Comparison of ENCODE assay signal across 2 cellular contexts in the genomic region with DNA sequence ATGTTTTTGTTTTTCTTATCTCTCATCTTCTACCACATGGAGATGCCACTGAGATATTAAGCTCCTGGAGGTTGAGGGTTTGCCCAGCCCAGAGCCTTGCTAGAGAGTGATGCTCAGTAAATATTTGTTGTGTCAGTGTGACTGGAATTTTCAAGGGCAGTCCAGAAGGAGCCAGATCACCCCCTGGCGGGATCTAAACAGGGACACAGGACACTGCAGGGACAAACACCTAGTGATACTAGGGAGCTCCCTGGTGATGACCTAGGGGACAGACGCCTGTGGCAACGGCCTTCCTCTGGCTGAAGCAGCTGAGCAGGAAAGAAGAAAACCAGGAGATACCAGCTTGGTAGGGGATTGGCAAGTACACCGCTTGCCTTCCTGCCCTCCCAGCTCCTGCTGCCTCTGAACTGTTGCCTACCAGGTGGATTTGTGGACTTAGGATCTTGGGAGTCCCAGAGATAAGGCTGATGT.
TF ChIP-seq lines count a peak whose summit lies in the region.

No MANE protein-coding gene starts in this region.

TF ChIP-seq in IMR-90, 13 proteins besides CTCF, POLR2A, EP300 and RAD21:
- TF ChIP-seq, protein P1, sequence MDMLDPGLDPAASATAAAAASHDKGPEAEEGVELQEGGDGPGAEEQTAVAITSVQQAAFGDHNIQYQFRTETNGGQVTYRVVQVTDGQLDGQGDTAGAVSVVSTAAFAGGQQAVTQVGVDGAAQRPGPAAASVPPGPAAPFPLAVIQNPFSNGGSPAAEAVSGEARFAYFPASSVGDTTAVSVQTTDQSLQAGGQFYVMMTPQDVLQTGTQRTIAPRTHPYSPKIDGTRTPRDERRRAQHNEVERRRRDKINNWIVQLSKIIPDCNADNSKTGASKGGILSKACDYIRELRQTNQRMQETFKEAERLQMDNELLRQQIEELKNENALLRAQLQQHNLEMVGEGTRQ (IDR thresholded peaks at IDR 0.05; ENCODE audit: low read depth, low read length), result no peak
- TF ChIP-seq, protein P2, sequence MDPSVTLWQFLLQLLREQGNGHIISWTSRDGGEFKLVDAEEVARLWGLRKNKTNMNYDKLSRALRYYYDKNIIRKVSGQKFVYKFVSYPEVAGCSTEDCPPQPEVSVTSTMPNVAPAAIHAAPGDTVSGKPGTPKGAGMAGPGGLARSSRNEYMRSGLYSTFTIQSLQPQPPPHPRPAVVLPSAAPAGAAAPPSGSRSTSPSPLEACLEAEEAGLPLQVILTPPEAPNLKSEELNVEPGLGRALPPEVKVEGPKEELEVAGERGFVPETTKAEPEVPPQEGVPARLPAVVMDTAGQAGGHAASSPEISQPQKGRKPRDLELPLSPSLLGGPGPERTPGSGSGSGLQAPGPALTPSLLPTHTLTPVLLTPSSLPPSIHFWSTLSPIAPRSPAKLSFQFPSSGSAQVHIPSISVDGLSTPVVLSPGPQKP (IDR thresholded peaks at IDR 0.05; ENCODE audit: borderline replicate concordance, low read depth, low read length), result no peak
- TF ChIP-seq CEBPB (IDR thresholded peaks at IDR 0.05; ENCODE audit: low read depth, low read length) (no peak), CHD1 (IDR thresholded peaks at IDR 0.05; ENCODE audit: low read depth, low read length) (no peak), MAZ (IDR thresholded peaks at IDR 0.05; ENCODE audit: borderline replicate concordance, low read depth, low read length) (no peak), MXI1 (IDR thresholded peaks at IDR 0.05; ENCODE audit: borderline replicate concordance, low read depth, low read length) (no peak), FOS (IDR thresholded peaks at IDR 0.05; ENCODE audit: low read depth, low read length) (no peak), RCOR1 (IDR thresholded peaks at IDR 0.05; ENCODE audit: insufficient replicate concordance, low read length) (no peak), BHLHE40 (IDR thresholded peaks at IDR 0.05; ENCODE audit: low read depth, low read length) (no peak), NFE2L2 (IDR thresholded peaks at IDR 0.05; ENCODE audit: low read depth, low read length) (no peak)

TF ChIP-seq in HepG2, 621 proteins besides CTCF, POLR2A, EP300 and RAD21 (continued from another document and continues in another):
- TF ChIP-seq KMT2B (CRISPR knock-in tag; IDR thresholded peaks at IDR 0.05), result peak; percentile 48; the same call in 1 of the 2 replicates
- peak; percentile 71 for TF ChIP-seq PPARG (CRISPR knock-in tag; conservative IDR thresholded peaks at IDR 0.05)
- TF ChIP-seq MED1 (CRISPR knock-in tag; IDR thresholded peaks at IDR 0.05), result peak; percentile 81
- TF ChIP-seq ZNF607 (CRISPR knock-in tag; IDR thresholded peaks at IDR 0.05; ENCODE audit: borderline replicate concordance), result peak; percentile 74; the same call in 1 of the 2 replicates
- 0 out of 2 replicates have a peak, but pooled peaks have one; percentile 25 for TF ChIP-seq ZSCAN29 (CRISPR knock-in tag; conservative IDR thresholded peaks at IDR 0.05)
- TF ChIP-seq SAP130 (CRISPR knock-in tag; IDR thresholded peaks at IDR 0.05; ENCODE audit: low read depth), result peak; percentile 58; the same call in 1 of the 2 replicates
- TF ChIP-seq GPN1 (CRISPR knock-in tag; IDR thresholded peaks at IDR 0.05; ENCODE audit: borderline replicate concordance), result no peak
- TF ChIP-seq AHR (CRISPR knock-in tag; IDR thresholded peaks at IDR 0.05), result 0 out of 2 replicates have a peak, but pooled peaks have one; percentile 45
- no peak for TF ChIP-seq ZNF598 (CRISPR knock-in tag; IDR thresholded peaks at IDR 0.05; ENCODE audit: borderline replicate concordance)
- TF ChIP-seq ESRRA (CRISPR knock-in tag; IDR thresholded peaks at IDR 0.05; ENCODE audit: low read depth), result peak; percentile 77; the same call in 1 of the 2 replicates
- TF ChIP-seq THAP11 (CRISPR knock-in tag; IDR thresholded peaks at IDR 0.05), result peak; percentile 62
- peak; percentile 39; the same call in 1 of the 2 replicates for TF ChIP-seq ELF1 (CRISPR knock-in tag; IDR thresholded peaks at IDR 0.05)
- TF ChIP-seq KAT7 (CRISPR knock-in tag; IDR thresholded peaks at IDR 0.05; ENCODE audit: borderline replicate concordance), result 0 out of 2 replicates have a peak, but pooled peaks have one; percentile 59
- TF ChIP-seq KAT8 (CRISPR knock-in tag; IDR thresholded peaks at IDR 0.05), result peak; percentile 78
- TF ChIP-seq, protein P3, sequence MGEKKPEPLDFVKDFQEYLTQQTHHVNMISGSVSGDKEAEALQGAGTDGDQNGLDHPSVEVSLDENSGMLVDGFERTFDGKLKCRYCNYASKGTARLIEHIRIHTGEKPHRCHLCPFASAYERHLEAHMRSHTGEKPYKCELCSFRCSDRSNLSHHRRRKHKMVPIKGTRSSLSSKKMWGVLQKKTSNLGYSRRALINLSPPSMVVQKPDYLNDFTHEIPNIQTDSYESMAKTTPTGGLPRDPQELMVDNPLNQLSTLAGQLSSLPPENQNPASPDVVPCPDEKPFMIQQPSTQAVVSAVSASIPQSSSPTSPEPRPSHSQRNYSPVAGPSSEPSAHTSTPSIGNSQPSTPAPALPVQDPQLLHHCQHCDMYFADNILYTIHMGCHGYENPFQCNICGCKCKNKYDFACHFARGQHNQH (CRISPR knock-in tag; IDR thresholded peaks at IDR 0.05), result peak; percentile 96
- no peak for TF ChIP-seq AKAP8 (CRISPR knock-in tag; IDR thresholded peaks at IDR 0.05)
- TF ChIP-seq ERF (CRISPR knock-in tag; IDR thresholded peaks at IDR 0.05), result peak; percentile 74; the same call in 1 of the 2 replicates
- TF ChIP-seq FOXA1 (IDR thresholded peaks at IDR 0.05), result no peak
- peak; percentile 74 for TF ChIP-seq FOXA1 (CRISPR knock-in tag; IDR thresholded peaks at IDR 0.05)
- TF ChIP-seq, protein P4, sequence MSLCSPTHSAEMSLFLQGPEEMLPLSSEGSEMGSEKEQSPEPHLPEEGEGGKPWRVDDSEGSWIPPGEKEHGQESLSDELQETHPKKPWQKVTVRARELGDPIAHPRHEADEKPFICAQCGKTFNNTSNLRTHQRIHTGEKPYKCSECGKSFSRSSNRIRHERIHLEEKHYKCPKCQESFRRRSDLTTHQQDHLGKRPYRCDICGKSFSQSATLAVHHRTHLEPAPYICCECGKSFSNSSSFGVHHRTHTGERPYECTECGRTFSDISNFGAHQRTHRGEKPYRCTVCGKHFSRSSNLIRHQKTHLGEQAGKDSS (CRISPR knock-in tag; IDR thresholded peaks at IDR 0.05; ENCODE audit: borderline replicate concordance, low read depth), result 0 out of 2 replicates have a peak, but pooled peaks have one; percentile 76
- TF ChIP-seq ZKSCAN1 (IDR thresholded peaks at IDR 0.05; ENCODE audit: low read length), result peak; percentile 55; the same call in 1 of the 2 replicates
- peak; percentile 30; the same call in 1 of the 2 replicates for TF ChIP-seq RFX3 (CRISPR knock-in tag; IDR thresholded peaks at IDR 0.05)
- TF ChIP-seq, protein P5, sequence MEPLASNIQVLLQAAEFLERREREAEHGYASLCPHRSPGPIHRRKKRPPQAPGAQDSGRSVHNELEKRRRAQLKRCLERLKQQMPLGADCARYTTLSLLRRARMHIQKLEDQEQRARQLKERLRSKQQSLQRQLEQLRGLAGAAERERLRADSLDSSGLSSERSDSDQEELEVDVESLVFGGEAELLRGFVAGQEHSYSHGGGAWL (CRISPR knock-in tag; IDR thresholded peaks at IDR 0.05), result 0 out of 2 replicates have a peak, but pooled peaks have one; percentile 42
- TF ChIP-seq NR2F6 (IDR thresholded peaks at IDR 0.05), result peak; percentile 71
- TF ChIP-seq NR2F6 (CRISPR knock-in tag; IDR thresholded peaks at IDR 0.05), result peak; percentile 75
- TF ChIP-seq SOX13 (IDR thresholded peaks at IDR 0.05), result no peak
- TF ChIP-seq SOX13 (CRISPR knock-in tag; conservative IDR thresholded peaks at IDR 0.05 in 1 of 2, IDR thresholded peaks at IDR 0.05 in 1 of 2), result peak in 1 of 2 experiments; percentile 66; a peak in 1 of 4 replicates
- peak; percentile 97 for TF ChIP-seq ZNF205 (CRISPR knock-in tag; IDR thresholded peaks at IDR 0.05)
- no peak for TF ChIP-seq ZNF431 (CRISPR knock-in tag; IDR thresholded peaks at IDR 0.05; ENCODE audit: borderline replicate concordance, low read depth)
- TF ChIP-seq ZNF3 (CRISPR knock-in tag; IDR thresholded peaks at IDR 0.05), result 0 out of 2 replicates have a peak, but pooled peaks have one; percentile 21
- TF ChIP-seq SSRP1 (CRISPR knock-in tag; IDR thresholded peaks at IDR 0.05), result 0 out of 2 replicates have a peak, but pooled peaks have one; percentile 59
- TF ChIP-seq TARDBP (CRISPR knock-in tag; IDR thresholded peaks at IDR 0.05), result peak; percentile 26; the same call in 1 of the 2 replicates
- peak; percentile 71; the same call in 1 of the 2 replicates for TF ChIP-seq HDAC1 (CRISPR knock-in tag; IDR thresholded peaks at IDR 0.05)
- no peak for TF ChIP-seq ZBTB42 (CRISPR knock-in tag; IDR thresholded peaks at IDR 0.05)
- TF ChIP-seq FOXO1 (CRISPR knock-in tag; IDR thresholded peaks at IDR 0.05), result peak; percentile 72; the same call in 1 of the 2 replicates
- peak; percentile 45; the same call in 1 of the 2 replicates for TF ChIP-seq ZFX (CRISPR knock-in tag; IDR thresholded peaks at IDR 0.05; ENCODE audit: low read depth)
- peak; percentile 66; the same call in 1 of the 2 replicates for TF ChIP-seq HMG20A (CRISPR knock-in tag; IDR thresholded peaks at IDR 0.05; ENCODE audit: borderline replicate concordance)
- no peak for TF ChIP-seq HIVEP1 (CRISPR knock-in tag; IDR thresholded peaks at IDR 0.05)
- peak; percentile 10; the same call in 1 of the 2 replicates for TF ChIP-seq ZNF292 (CRISPR knock-in tag; IDR thresholded peaks at IDR 0.05; ENCODE audit: borderline replicate concordance, low read depth)
- TF ChIP-seq RFXANK (CRISPR knock-in tag; IDR thresholded peaks at IDR 0.05), result 0 out of 2 replicates have a peak, but pooled peaks have one; percentile 40
- peak; percentile 47 for TF ChIP-seq YY1 (IDR thresholded peaks at IDR 0.05; ENCODE audit: insufficient read depth, insufficient replicate concordance, low read depth, low read length)
- TF ChIP-seq ZSCAN30 (CRISPR knock-in tag; IDR thresholded peaks at IDR 0.05), result no peak
- peak; percentile 63; the same call in 1 of the 2 replicates for TF ChIP-seq ZKSCAN8 (CRISPR knock-in tag; IDR thresholded peaks at IDR 0.05; ENCODE audit: borderline replicate concordance)
- TF ChIP-seq, protein P6, sequence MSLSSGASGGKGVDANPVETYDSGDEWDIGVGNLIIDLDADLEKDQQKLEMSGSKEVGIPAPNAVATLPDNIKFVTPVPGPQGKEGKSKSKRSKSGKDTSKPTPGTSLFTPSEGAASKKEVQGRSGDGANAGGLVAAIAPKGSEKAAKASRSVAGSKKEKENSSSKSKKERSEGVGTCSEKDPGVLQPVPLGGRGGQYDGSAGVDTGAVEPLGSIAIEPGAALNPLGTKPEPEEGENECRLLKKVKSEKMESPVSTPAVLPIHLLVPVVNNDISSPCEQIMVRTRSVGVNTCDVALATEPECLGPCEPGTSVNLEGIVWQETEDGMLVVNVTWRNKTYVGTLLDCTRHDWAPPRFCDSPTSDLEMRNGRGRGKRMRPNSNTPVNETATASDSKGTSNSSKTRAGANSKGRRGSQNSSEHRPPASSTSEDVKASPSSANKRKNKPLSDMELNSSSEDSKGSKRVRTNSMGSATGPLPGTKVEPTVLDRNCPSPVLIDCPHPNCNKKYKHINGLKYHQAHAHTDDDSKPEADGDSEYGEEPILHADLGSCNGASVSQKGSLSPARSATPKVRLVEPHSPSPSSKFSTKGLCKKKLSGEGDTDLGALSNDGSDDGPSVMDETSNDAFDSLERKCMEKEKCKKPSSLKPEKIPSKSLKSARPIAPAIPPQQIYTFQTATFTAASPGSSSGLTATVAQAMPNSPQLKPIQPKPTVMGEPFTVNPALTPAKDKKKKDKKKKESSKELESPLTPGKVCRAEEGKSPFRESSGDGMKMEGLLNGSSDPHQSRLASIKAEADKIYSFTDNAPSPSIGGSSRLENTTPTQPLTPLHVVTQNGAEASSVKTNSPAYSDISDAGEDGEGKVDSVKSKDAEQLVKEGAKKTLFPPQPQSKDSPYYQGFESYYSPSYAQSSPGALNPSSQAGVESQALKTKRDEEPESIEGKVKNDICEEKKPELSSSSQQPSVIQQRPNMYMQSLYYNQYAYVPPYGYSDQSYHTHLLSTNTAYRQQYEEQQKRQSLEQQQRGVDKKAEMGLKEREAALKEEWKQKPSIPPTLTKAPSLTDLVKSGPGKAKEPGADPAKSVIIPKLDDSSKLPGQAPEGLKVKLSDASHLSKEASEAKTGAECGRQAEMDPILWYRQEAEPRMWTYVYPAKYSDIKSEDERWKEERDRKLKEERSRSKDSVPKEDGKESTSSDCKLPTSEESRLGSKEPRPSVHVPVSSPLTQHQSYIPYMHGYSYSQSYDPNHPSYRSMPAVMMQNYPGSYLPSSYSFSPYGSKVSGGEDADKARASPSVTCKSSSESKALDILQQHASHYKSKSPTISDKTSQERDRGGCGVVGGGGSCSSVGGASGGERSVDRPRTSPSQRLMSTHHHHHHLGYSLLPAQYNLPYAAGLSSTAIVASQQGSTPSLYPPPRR (CRISPR knock-in tag; IDR thresholded peaks at IDR 0.05; ENCODE audit: borderline replicate concordance), result peak; percentile 61; the same call in 1 of the 2 replicates
- peak; percentile 85 for TF ChIP-seq ZMYM4 (CRISPR knock-in tag; IDR thresholded peaks at IDR 0.05)
- TF ChIP-seq MIER2 (CRISPR knock-in tag; IDR thresholded peaks at IDR 0.05), result peak; percentile 29; the same call in 1 of the 2 replicates
- TF ChIP-seq NCOA2 (CRISPR knock-in tag; IDR thresholded peaks at IDR 0.05), result peak; percentile 74; the same call in 1 of the 2 replicates
- TF ChIP-seq SALL1 (CRISPR knock-in tag; IDR thresholded peaks at IDR 0.05), result peak; percentile 91
- TF ChIP-seq, protein P7, sequence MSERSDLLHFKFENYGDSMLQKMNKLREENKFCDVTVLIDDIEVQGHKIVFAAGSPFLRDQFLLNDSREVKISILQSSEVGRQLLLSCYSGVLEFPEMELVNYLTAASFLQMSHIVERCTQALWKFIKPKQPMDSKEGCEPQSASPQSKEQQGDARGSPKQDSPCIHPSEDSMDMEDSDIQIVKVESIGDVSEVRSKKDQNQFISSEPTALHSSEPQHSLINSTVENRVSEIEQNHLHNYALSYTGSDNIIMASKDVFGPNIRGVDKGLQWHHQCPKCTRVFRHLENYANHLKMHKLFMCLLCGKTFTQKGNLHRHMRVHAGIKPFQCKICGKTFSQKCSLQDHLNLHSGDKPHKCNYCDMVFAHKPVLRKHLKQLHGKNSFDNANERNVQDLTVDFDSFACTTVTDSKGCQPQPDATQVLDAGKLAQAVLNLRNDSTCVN (CRISPR knock-in tag; IDR thresholded peaks at IDR 0.05; ENCODE audit: borderline replicate concordance), result peak; percentile 95
- TF ChIP-seq FOXJ3 (CRISPR knock-in tag; IDR thresholded peaks at IDR 0.05; ENCODE audit: borderline replicate concordance), result peak; percentile 66; the same call in 1 of the 2 replicates
- no peak for TF ChIP-seq MAF1 (CRISPR knock-in tag; IDR thresholded peaks at IDR 0.05; ENCODE audit: borderline replicate concordance)
- TF ChIP-seq ZNF615 (CRISPR knock-in tag; IDR thresholded peaks at IDR 0.05; ENCODE audit: borderline replicate concordance), result no peak
- peak; percentile 40; the same call in 1 of the 2 replicates for TF ChIP-seq MEIS1 (CRISPR knock-in tag; IDR thresholded peaks at IDR 0.05; ENCODE audit: borderline replicate concordance)
- TF ChIP-seq, protein P8, sequence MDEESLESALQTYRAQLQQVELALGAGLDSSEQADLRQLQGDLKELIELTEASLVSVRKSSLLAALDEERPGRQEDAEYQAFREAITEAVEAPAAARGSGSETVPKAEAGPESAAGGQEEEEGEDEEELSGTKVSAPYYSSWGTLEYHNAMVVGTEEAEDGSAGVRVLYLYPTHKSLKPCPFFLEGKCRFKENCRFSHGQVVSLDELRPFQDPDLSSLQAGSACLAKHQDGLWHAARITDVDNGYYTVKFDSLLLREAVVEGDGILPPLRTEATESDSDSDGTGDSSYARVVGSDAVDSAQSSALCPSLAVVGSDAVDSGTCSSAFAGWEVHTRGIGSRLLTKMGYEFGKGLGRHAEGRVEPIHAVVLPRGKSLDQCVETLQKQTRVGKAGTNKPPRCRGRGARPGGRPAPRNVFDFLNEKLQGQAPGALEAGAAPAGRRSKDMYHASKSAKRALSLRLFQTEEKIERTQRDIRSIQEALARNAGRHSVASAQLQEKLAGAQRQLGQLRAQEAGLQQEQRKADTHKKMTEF (CRISPR knock-in tag; IDR thresholded peaks at IDR 0.05), result peak; percentile 82
